In the genomic region with DNA sequence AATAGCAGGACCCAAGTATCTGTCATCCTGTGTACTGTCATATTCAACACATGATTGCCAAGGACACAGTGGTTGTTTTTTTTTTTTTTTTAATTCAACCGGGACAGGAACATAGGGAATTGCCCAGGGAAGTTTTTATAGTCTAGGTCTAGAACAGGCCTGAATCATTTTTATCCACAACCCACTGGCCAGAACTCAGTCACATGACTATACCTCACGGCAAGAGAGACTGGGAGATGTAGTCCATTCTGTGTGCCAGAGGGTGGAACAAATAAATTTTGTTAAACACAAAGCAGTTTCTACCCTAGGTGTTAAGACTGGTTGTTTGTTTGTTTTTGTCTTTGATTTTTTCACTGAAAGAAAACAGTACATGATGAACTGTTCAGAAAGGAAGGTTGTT, we compare ENCODE assay signal across 1 cellular context.
TF ChIP-seq lines count a peak whose summit lies in the region.

No MANE protein-coding gene starts in this region.

TF ChIP-seq in K562, 482 proteins besides CTCF, POLR2A, EP300 and RAD21 (continued from another document):
- TF ChIP-seq, protein P1, sequence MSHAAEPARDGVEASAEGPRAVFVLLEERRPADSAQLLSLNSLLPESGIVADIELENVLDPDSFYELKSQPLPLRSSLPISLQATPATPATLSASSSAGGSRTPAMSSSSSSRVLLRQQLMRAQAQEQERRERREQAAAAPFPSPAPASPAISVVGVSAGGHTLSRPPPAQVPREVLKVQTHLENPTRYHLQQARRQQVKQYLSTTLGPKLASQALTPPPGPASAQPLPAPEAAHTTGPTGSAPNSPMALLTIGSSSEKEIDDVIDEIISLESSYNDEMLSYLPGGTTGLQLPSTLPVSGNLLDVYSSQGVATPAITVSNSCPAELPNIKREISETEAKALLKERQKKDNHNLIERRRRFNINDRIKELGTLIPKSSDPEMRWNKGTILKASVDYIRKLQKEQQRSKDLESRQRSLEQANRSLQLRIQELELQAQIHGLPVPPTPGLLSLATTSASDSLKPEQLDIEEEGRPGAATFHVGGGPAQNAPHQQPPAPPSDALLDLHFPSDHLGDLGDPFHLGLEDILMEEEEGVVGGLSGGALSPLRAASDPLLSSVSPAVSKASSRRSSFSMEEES (CRISPR knock-in tag; IDR thresholded peaks at IDR 0.05) = peak; percentile 37; the same call in 1 of the 2 replicates
- TF ChIP-seq TAF9B (IDR thresholded peaks at IDR 0.05; ENCODE audit: partially characterized antibody) = no peak
